Comparison of ENCODE assay signal across 23 cellular contexts in the genomic region with DNA sequence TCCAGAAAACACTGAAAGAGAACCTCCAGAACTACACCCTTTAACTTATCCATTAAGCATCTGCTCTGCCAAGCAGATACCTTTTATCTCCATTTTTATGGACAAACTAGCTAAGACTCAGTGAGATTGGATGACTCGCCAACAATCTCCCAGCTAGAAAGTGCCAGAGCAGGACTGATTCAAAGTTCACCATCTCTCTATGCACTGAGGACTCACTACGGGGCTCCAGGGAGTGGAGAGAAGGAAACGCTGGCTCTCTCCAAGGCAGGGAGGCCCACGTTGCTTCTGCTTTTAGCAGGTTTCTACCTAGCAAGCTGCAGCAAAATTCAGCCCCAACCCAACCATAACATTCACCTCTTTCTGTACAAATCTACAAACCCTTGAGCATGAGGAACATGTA. TPM values are rescaled to one million over a fixed set of nuclear protein-coding genes. Genes with fewer than 3 reads are reported as not detected.
A peak's percentile ranks its signal among the peaks of the same experiment; 100 is the strongest.
DNase-seq lines count a peak whose midpoint lies in the region; ATAC-seq and TF ChIP-seq lines count a peak whose summit lies in the region.
"Had no signal": no experiment of that assay in that cellular context is flagged by ENCODE, and none has a peak within 500 bp of the region (broad histone marks: within the 10 kb centered on the region; RNA-seq: fewer than 3 reads in every experiment).

No MANE protein-coding gene starts in this region.

- H3K27me3 Mint-ChIP-seq in naive thymus-derived CD4-positive, alpha-beta T cell, result peaks cover 0 to 3% (median 0%) of the 10 kb centered on the region in 5 donors

- H3K9me3 ChIP-seq in heart left ventricle (no peaks in the 10 kb centered on the region), right cardiac atrium (ENCODE audit: control insufficient read depth, low read length) (no peaks in the 10 kb centered on the region), parathyroid adenoma (ENCODE audit: control insufficient read depth, low read length) (no peaks in the 10 kb centered on the region)
- H3K9me3 ChIP-seq in naive thymus-derived CD4-positive, alpha-beta T cell (ENCODE audit: control insufficient read depth in 2 of 3, low read length in 3 of 3), result no peaks in the 10 kb centered on the region
- H3K9me3 ChIP-seq: MG63 had no signal

- CTCF ChIA-PET in HEK293T (lab: Yijun Ruan, JAX), result no interaction called here
- CTCF ChIA-PET in naive thymus-derived CD4-positive, alpha-beta T cell (lab: Charles Lee), result no interaction called here

- H3K4me2 ChIP-seq in parathyroid adenoma (ENCODE audit: low read length), result no peak overlapping the region

- H3K4me3 ChIP-seq in heart left ventricle, result no peak overlapping the region
- no peak overlapping the region for H3K4me3 ChIP-seq in right cardiac atrium (ENCODE audit: low read length)
- H3K4me3 ChIP-seq in parathyroid adenoma (ENCODE audit: low read depth, low read length), result no peak overlapping the region
- H3K4me3 ChIP-seq in naive thymus-derived CD4-positive, alpha-beta T cell (ENCODE audit: low read length), result no peak overlapping the region
- H3K4me3 ChIP-seq: MG63 had no signal

- POLR2A ChIA-PET in HEK293T (lab: Yijun Ruan, JAX), result no interaction called here
- POLR2A ChIA-PET in naive thymus-derived CD4-positive, alpha-beta T cell (lab: Charles Lee), result no interaction called here

- no peaks in the 10 kb centered on the region for H3K79me2 ChIP-seq in parathyroid adenoma

- no peaks in the 10 kb centered on the region for H3K36me3 Mint-ChIP-seq in naive thymus-derived CD4-positive, alpha-beta T cell

- peaks cover 0 to 8% (median 2%) of the 10 kb centered on the region in 11 donors for H3K9me3 Mint-ChIP-seq in naive thymus-derived CD4-positive, alpha-beta T cell

- no peak for ATAC-seq in heart left ventricle
- no peak for ATAC-seq in right cardiac atrium
- no peak for ATAC-seq in naive thymus-derived CD4-positive, alpha-beta T cell
- ATAC-seq: HCT116, HepG2, PC-3 had no signal

- H3K27me3 ChIP-seq in heart left ventricle (no peaks in the 10 kb centered on the region), right cardiac atrium (ENCODE audit: control insufficient read depth, insufficient read depth) (no peaks in the 10 kb centered on the region), parathyroid adenoma (ENCODE audit: control insufficient read depth, insufficient read depth, low read length) (no peaks in the 10 kb centered on the region)
- H3K27me3 ChIP-seq in naive thymus-derived CD4-positive, alpha-beta T cell (ENCODE audit: control insufficient read depth in 2 of 2, insufficient read depth in 2 of 2, low read length in 2 of 2), result no peaks in the 10 kb centered on the region
- H3K27me3 ChIP-seq: MG63 had no signal

- no peak for DNase-seq in heart left ventricle
- no peak for DNase-seq in cardiac septum (ENCODE audit: low spot score)
- peak; percentile 25 for DNase-seq in M059J (ENCODE audit: low read depth)
- no peak for DNase-seq in right cardiac atrium
- DNase-seq in HEK293T (ENCODE audit: extremely low spot score), result no peak
- no peak for DNase-seq in NCI-H2081 treated with DMSO at 0.1 percent for 48 hours (lab: John Stamatoyannopoulos, UW)
- no peak for DNase-seq in naive thymus-derived CD4-positive, alpha-beta T cell
- DNase-seq: DMS153; DND-41; KBM-7; MG63; NCI-H1105 treated with DMSO at 0.1 percent for 48 hours; NCI-H146; NCI-H1930; NCI-H446 treated with DMSO at 0.1 percent for 48 hours; NCI-H526; NCI-H82; NK-92 treated with Interleukin-12 subunit alpha and Interleukin-12 subunit beta, amount 100 ng/mL, for 24 hours; PC-3; SHP77 had no signal

- peak overlapping the region; percentile 50 for H2AFZ ChIP-seq in parathyroid adenoma

- no peak overlapping the region for H3K27ac Mint-ChIP-seq in naive thymus-derived CD4-positive, alpha-beta T cell

- TF ChIP-seq CTCF in heart left ventricle (IDR thresholded peaks at IDR 0.05) (no peak), parathyroid adenoma (IDR thresholded peaks at IDR 0.05) (no peak)

- no peak for TF ChIP-seq POLR2A in heart left ventricle (IDR thresholded peaks at IDR 0.05)

- intact Hi-C loops in heart left ventricle (cut with DNase I) (loop anchor here in 6 of 10 donors (5.0 to 10.0 kb wide), 7 partner anchors 54 to 554 kb away; a partner anchor contains a TSS), cardiac septum (cut with DNase I) (loop anchor here (10.0 kb wide), 1 partner anchor 372 kb away; no protein-coding TSS in a partner anchor), right cardiac atrium (cut with DNase I) (loop anchor here in 1 of 4 donors (10.0 kb wide), 1 partner anchor 192 kb away; no protein-coding TSS in a partner anchor)
- intact Hi-C loops in naive thymus-derived CD4-positive, alpha-beta T cell (cut with micrococcal nuclease), result no loop called here

- peaks cover 0 to 49% (median 4%) of the 10 kb centered on the region in 9 donors for H3K36me3 ChIP-seq in heart left ventricle
- H3K36me3 ChIP-seq in parathyroid adenoma (ENCODE audit: control insufficient read depth, insufficient read depth, low read length), result no peaks in the 10 kb centered on the region
- H3K36me3 ChIP-seq in naive thymus-derived CD4-positive, alpha-beta T cell (ENCODE audit: control insufficient read depth in 2 of 3, insufficient read depth in 3 of 3, low read length in 3 of 3), result no peaks in the 10 kb centered on the region
- H3K36me3 ChIP-seq: MG63 had no signal

- peaks cover 0 to 1% (median 0%) of the 10 kb centered on the region in 7 donors for H3K4me1 Mint-ChIP-seq in naive thymus-derived CD4-positive, alpha-beta T cell

- WGBS in heart left ventricle, 4 donors, result 66 to 72% (median 71%) methylated on average over 4 of the region's 4 CpGs
- 63% methylated on average over 4 of the region's 4 CpGs for WGBS in right cardiac atrium

- no peak overlapping the region for H3K4me3 Mint-ChIP-seq in naive thymus-derived CD4-positive, alpha-beta T cell

- peaks cover 0 to 39% (median 8%) of the 10 kb centered on the region in 12 donors for H3K4me1 ChIP-seq in heart left ventricle
- H3K4me1 ChIP-seq in right cardiac atrium (ENCODE audit: control insufficient read depth, insufficient read depth, low read length), result peaks cover 8% of the 10 kb centered on the region
- H3K4me1 ChIP-seq in parathyroid adenoma, result peaks cover 16% of the 10 kb centered on the region
- H3K4me1 ChIP-seq in naive thymus-derived CD4-positive, alpha-beta T cell (ENCODE audit: control insufficient read depth in 2 of 2, insufficient read depth in 2 of 2, low read length in 2 of 2), result no peaks in the 10 kb centered on the region

- H3K27ac ChIP-seq in heart left ventricle (peak overlapping the region in 8 of 12 donors; percentile 56 to 93 (median 83)), right cardiac atrium (ENCODE audit: low read length) (peak overlapping the region; percentile 44), parathyroid adenoma (no peak overlapping the region)
- H3K27ac ChIP-seq in naive thymus-derived CD4-positive, alpha-beta T cell (ENCODE audit: low read depth, low read length), result no peak overlapping the region

- H3K9ac ChIP-seq in parathyroid adenoma, result no peak overlapping the region

TF ChIP-seq in HEK293T, 16 proteins besides CTCF, POLR2A, EP300 and RAD21:
- no peak for TF ChIP-seq CTBP1 (IDR thresholded peaks at IDR 0.05; ENCODE audit: borderline replicate concordance)
- no peak for TF ChIP-seq LEF1 (IDR thresholded peaks at IDR 0.05; ENCODE audit: borderline replicate concordance)
- TF ChIP-seq, protein P1, sequence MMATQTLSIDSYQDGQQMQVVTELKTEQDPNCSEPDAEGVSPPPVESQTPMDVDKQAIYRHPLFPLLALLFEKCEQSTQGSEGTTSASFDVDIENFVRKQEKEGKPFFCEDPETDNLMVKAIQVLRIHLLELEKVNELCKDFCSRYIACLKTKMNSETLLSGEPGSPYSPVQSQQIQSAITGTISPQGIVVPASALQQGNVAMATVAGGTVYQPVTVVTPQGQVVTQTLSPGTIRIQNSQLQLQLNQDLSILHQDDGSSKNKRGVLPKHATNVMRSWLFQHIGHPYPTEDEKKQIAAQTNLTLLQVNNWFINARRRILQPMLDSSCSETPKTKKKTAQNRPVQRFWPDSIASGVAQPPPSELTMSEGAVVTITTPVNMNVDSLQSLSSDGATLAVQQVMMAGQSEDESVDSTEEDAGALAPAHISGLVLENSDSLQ (IDR thresholded peaks at IDR 0.05), result no peak
- TF ChIP-seq SP1 (IDR thresholded peaks at IDR 0.05), result no peak
- TF ChIP-seq FOXK2 (IDR thresholded peaks at IDR 0.05), result no peak
- no peak for TF ChIP-seq L3MBTL2 (conservative IDR thresholded peaks at IDR 0.05)
- no peak for TF ChIP-seq ELF4 (IDR thresholded peaks at IDR 0.05)
- no peak for TF ChIP-seq ARNT (IDR thresholded peaks at IDR 0.05)
- no peak for TF ChIP-seq HDGF (IDR thresholded peaks at IDR 0.05; ENCODE audit: borderline replicate concordance)
- TF ChIP-seq FOXM1 (IDR thresholded peaks at IDR 0.05; ENCODE audit: borderline replicate concordance), result no peak
- no peak for TF ChIP-seq NFRKB (IDR thresholded peaks at IDR 0.05)
- TF ChIP-seq ZNF384 (IDR thresholded peaks at IDR 0.05), result no peak
- no peak for TF ChIP-seq BHLHE40 (IDR thresholded peaks at IDR 0.05; ENCODE audit: borderline replicate concordance)
- no peak for TF ChIP-seq FOXA1 (IDR thresholded peaks at IDR 0.05)
- no peak for TF ChIP-seq SUZ12 (IDR thresholded peaks at IDR 0.05)
- no peak for TF ChIP-seq TARDBP (IDR thresholded peaks at IDR 0.05)

RNA-seq across cellular contexts. Expression of a gene that starts 52.8 kb away (rescaled TPM):
- total RNA-seq in heart left ventricle, result 10 to 100 TPM in 2 of 9 donors, 1 to 10 TPM in 7; 6.0 to 15.7 (median 8.7) TPM
- 1 to 10 TPM; 4.3 to 8.6 TPM for polyA plus RNA-seq in heart left ventricle
- 8.3 TPM for total RNA-seq in cardiac septum
- not detected in 2 replicates for total RNA-seq in M059J (2014; rRNA removed; shearing (Covaris generic))
- 10 to 100 TPM in 3 of 4 donors, 1 to 10 TPM in 1; 7.8 to 13.6 (median 11.8) TPM for total RNA-seq in right cardiac atrium
- 6.7 TPM for polyA plus RNA-seq in right cardiac atrium
- total RNA-seq in naive thymus-derived CD4-positive, alpha-beta T cell, result not detected
- polyA plus RNA-seq in naive thymus-derived CD4-positive, alpha-beta T cell, result under 1 TPM; 0.09 TPM

Comparison
In these comparisons a context has a peak if more than half of its experiments do, and no peak if none do; other contexts are left out.
1. H3K27ac ChIP-seq: peak in heart left ventricle (8 of 12) and right cardiac atrium (single experiment); none in parathyroid adenoma (single experiment) and naive thymus-derived CD4-positive, alpha-beta T cell (single experiment).
2. intact Hi-C loops: an anchor here in heart left ventricle (5.0 to 10.0 kb wide) and cardiac septum (10.0 kb wide); none called in naive thymus-derived CD4-positive, alpha-beta T cell.